18 cellular contexts compared by ENCODE assay signal in genomic region chr1:114725230-114725629, GRCh38. TPM values are rescaled to one million over a fixed set of nuclear protein-coding genes. Genes with fewer than 3 reads are reported as not detected.
DNase-seq lines count a peak whose midpoint lies in the region; ATAC-seq and TF ChIP-seq lines count a peak whose summit lies in the region.
"Had no signal": no experiment of that assay in that cellular context is flagged by ENCODE, and none has a peak within 500 bp of the region (broad histone marks: within the 10 kb centered on the region; RNA-seq: fewer than 3 reads in every experiment).

No MANE protein-coding gene starts in this region.

- peaks cover 30% of the 10 kb centered on the region for H3F3A ChIP-seq in smooth muscle cell (ENCODE audit: low read depth)

- peak overlapping the region; percentile 8 for H3K27ac ChIP-seq in smooth muscle cell (ENCODE audit: low read depth)
- H3K27ac ChIP-seq: A549, RWPE1 had no signal

- peaks cover 22% of the 10 kb centered on the region for H3K79me2 ChIP-seq in smooth muscle cell (ENCODE audit: low read depth)

- H3K36me3 Mint-ChIP-seq in activated CD8-positive, alpha-beta memory T cell treated with anti-CD3 and anti-CD28 coated beads, Interleukin-2, amount 10 ng/mL, durations not matched to agents 7 days and 5 days: peaks cover 73% of the 10 kb centered on the region
- no peaks in the 10 kb centered on the region for H3K36me3 Mint-ChIP-seq in glutamatergic neuron (ENCODE audit: unreplicated experiment)

- H3K4me2 ChIP-seq in smooth muscle cell: no peak overlapping the region
- H3K4me2 ChIP-seq: A549 had no signal

- no peak overlapping the region for H2AFZ ChIP-seq in smooth muscle cell (ENCODE audit: low read depth)

- no peak for TF ChIP-seq CTCF in glutamatergic neuron (IDR thresholded peaks at IDR 0.05; ENCODE audit: partially characterized antibody, unreplicated experiment)
- no peak for TF ChIP-seq CTCF in smooth muscle cell (IDR thresholded peaks at IDR 0.05; ENCODE audit: borderline replicate concordance, insufficient read depth, poor library complexity, severe bottlenecking)

- H3K9me3 Mint-ChIP-seq in activated CD8-positive, alpha-beta memory T cell treated with anti-CD3 and anti-CD28 coated beads, Interleukin-2, amount 10 ng/mL, durations not matched to agents 7 days and 5 days (ENCODE audit: low read depth): no peaks in the 10 kb centered on the region
- H3K9me3 Mint-ChIP-seq in glutamatergic neuron (ENCODE audit: unreplicated experiment): no peaks in the 10 kb centered on the region

- H4K20me1 ChIP-seq in smooth muscle cell (ENCODE audit: low read depth): peaks cover 42% of the 10 kb centered on the region

- H3K9me3 ChIP-seq in smooth muscle cell (replicated peaks; ENCODE audit: low read depth): no peaks in the 10 kb centered on the region
- H3K9me3 ChIP-seq: A549 had no signal

- H3K4me3 ChIP-seq in smooth muscle cell: no peak overlapping the region
- H3K4me3 ChIP-seq: A549 had no signal

- no peak overlapping the region for H3K4me3 Mint-ChIP-seq in activated CD8-positive, alpha-beta memory T cell treated with anti-CD3 and anti-CD28 coated beads, Interleukin-2, amount 10 ng/mL, durations not matched to agents 7 days and 5 days
- no peak overlapping the region for H3K4me3 Mint-ChIP-seq in glutamatergic neuron (ENCODE audit: unreplicated experiment)

- peak overlapping the region; percentile 18 for H3K27ac Mint-ChIP-seq in activated CD8-positive, alpha-beta memory T cell treated with anti-CD3 and anti-CD28 coated beads, Interleukin-2, amount 10 ng/mL, durations not matched to agents 7 days and 5 days
- H3K27ac Mint-ChIP-seq in glutamatergic neuron (ENCODE audit: unreplicated experiment): peak overlapping the region; percentile 24

- no peaks in the 10 kb centered on the region for H3K27me3 Mint-ChIP-seq in activated CD8-positive, alpha-beta memory T cell treated with anti-CD3 and anti-CD28 coated beads, Interleukin-2, amount 10 ng/mL, durations not matched to agents 7 days and 5 days
- H3K27me3 Mint-ChIP-seq in glutamatergic neuron (ENCODE audit: unreplicated experiment): no peaks in the 10 kb centered on the region

- no peak for ATAC-seq in activated CD8-positive, alpha-beta memory T cell treated with anti-CD3 and anti-CD28 coated beads, Interleukin-2, amount 10 ng/mL, durations not matched to agents 7 days and 5 days
- no peak for ATAC-seq in HG02973 (IDR thresholded peaks at IDR 0.05; ENCODE audit: unreplicated experiment)
- ATAC-seq: A549, PC-3 had no signal

- H3K4me1 Mint-ChIP-seq in activated CD8-positive, alpha-beta memory T cell treated with anti-CD3 and anti-CD28 coated beads, Interleukin-2, amount 10 ng/mL, durations not matched to agents 7 days and 5 days: peaks cover 7% of the 10 kb centered on the region
- H3K4me1 Mint-ChIP-seq in glutamatergic neuron (ENCODE audit: low read depth, unreplicated experiment): no peaks in the 10 kb centered on the region

- H3K4me1 ChIP-seq in smooth muscle cell (ENCODE audit: low read depth): no peaks in the 10 kb centered on the region
- H3K4me1 ChIP-seq: A549 had no signal

- CTCF ChIA-PET in activated CD8-positive, alpha-beta memory T cell treated with anti-CD3 and anti-CD28 coated beads, Interleukin-2, amount 10 ng/mL, durations not matched to agents 7 days and 5 days (lab: Charles Lee): no interaction called here

- H3K27me3 ChIP-seq in smooth muscle cell (ENCODE audit: low read depth): no peaks in the 10 kb centered on the region

- DNase-seq in activated CD8-positive, alpha-beta memory T cell treated with anti-CD3 and anti-CD28 coated beads, Interleukin-2, amount 10 ng/mL, durations not matched to agents 7 days and 5 days: no peak
- no peak for DNase-seq in activated CD8-positive, alpha-beta memory T cell treated with anti-CD3 and anti-CD28 coated beads, Interleukin-2, amount 50 U/mL, for 48 hours
- DNase-seq in HCEC 1CT (peak; percentile 25), glutamatergic neuron (no peak), smooth muscle cell (lab: John Stamatoyannopoulos, UW; ENCODE audit: unreplicated experiment) (no peak), DMS114 treated with DMSO at 0.1 percent for 48 hours (lab: John Stamatoyannopoulos, UW; ENCODE audit: unreplicated experiment) (no peak)
- DNase-seq: C1 segment of cervical spinal cord, KG1, NCI-H1436, NCI-H2029 treated with DMSO at 0.1 percent for 48 hours, NCI-H2171 treated with DMSO at 0.1 percent for 48 hours, NCI-H446 treated with DMSO at 0.1 percent for 48 hours, NCI-H748 treated with DMSO at 0.1 percent for 48 hours, PC-3 had no signal

- 97% methylated on average over 1 of the region's 1 CpG for WGBS in smooth muscle cell (ENCODE audit: low lambda C conversion rate)

- no peak overlapping the region for H3K9ac ChIP-seq in smooth muscle cell (ENCODE audit: low read depth)

- H3K36me3 ChIP-seq in smooth muscle cell (ENCODE audit: low read depth): peaks cover 40% of the 10 kb centered on the region

RNA-seq across cellular contexts. Expression of gene NRAS, which starts 8.7 kb away (rescaled TPM):
- 10 to 100 TPM; 39.7 to 58.7 TPM for total RNA-seq in activated CD8-positive, alpha-beta memory T cell treated with anti-CD3 and anti-CD28 coated beads, Interleukin-2, amount 10 ng/mL, durations not matched to agents 7 days and 5 days
- total RNA-seq in glutamatergic neuron (ENCODE audit: unreplicated experiment): 77.1 TPM
- 84.7 and 105 TPM in 2 replicates for total RNA-seq in smooth muscle cell
- polyA plus RNA-seq in smooth muscle cell: 31.4 and 37.0 TPM in 2 replicates

RNA-seq across cellular contexts. Expression of gene AMPD1, which starts 29.9 kb away (rescaled TPM):
- total RNA-seq in activated CD8-positive, alpha-beta memory T cell treated with anti-CD3 and anti-CD28 coated beads, Interleukin-2, amount 10 ng/mL, durations not matched to agents 7 days and 5 days: not detected
- not detected for total RNA-seq in glutamatergic neuron (ENCODE audit: unreplicated experiment)
- total RNA-seq in smooth muscle cell: not detected in 2 replicates
- not detected in 2 replicates for polyA plus RNA-seq in smooth muscle cell
- total RNA-seq: H1, PC-3 had no signal
- polyA plus RNA-seq: A549, H1 had no signal

RNA-seq across cellular contexts. Expression of gene CSDE1, which starts 32.6 kb away (rescaled TPM):
- total RNA-seq in activated CD8-positive, alpha-beta memory T cell treated with anti-CD3 and anti-CD28 coated beads, Interleukin-2, amount 10 ng/mL, durations not matched to agents 7 days and 5 days: 100 to 1,000 TPM; 331 to 410 TPM
- total RNA-seq in glutamatergic neuron (ENCODE audit: unreplicated experiment) (763 TPM), smooth muscle cell (768 and 827 TPM in 2 replicates)
- polyA plus RNA-seq in smooth muscle cell: 160 and 173 TPM in 2 replicates

RNA-seq across cellular contexts. Expression of gene SIKE1, which starts 55.3 kb away (rescaled TPM):
- 10 to 100 TPM; 62.7 to 71.0 TPM for total RNA-seq in activated CD8-positive, alpha-beta memory T cell treated with anti-CD3 and anti-CD28 coated beads, Interleukin-2, amount 10 ng/mL, durations not matched to agents 7 days and 5 days
- total RNA-seq in glutamatergic neuron (ENCODE audit: unreplicated experiment) (60.7 TPM), smooth muscle cell (70.5 and 84.4 TPM in 2 replicates)
- 37.0 and 54.8 TPM in 2 replicates for polyA plus RNA-seq in smooth muscle cell

RNA-seq across cellular contexts. Expression of gene DENND2C, which starts 55.4 kb away (rescaled TPM):
- total RNA-seq in activated CD8-positive, alpha-beta memory T cell treated with anti-CD3 and anti-CD28 coated beads, Interleukin-2, amount 10 ng/mL, durations not matched to agents 7 days and 5 days: under 1 TPM; 0.29 to 0.35 TPM
- total RNA-seq in glutamatergic neuron (ENCODE audit: unreplicated experiment) (0.54 TPM), smooth muscle cell (4.1 and 8.6 TPM in 2 replicates)
- polyA plus RNA-seq in smooth muscle cell: 1.4 and 2.9 TPM in 2 replicates
